In the genomic region with DNA sequence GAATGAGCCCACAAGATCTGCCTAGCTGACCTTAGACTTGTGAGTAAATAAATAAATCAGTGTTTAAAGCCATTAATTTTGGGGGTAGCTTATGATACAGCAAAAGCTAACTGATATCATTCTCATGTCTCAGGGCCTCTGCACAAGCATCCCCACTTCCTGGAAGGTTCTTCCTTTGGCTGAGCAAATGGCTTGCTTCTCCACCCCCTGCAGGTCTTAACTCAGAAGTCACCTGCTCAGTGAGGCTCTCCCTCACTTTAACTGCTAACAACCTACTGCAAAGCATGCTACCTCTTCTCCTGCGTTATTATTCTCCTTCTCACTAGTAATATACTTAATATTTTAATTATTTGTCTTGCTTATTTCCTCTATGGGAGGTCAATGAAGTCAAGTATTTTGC, we compare ENCODE assay signal across 22 cellular contexts.
"Had no signal": no experiment of that assay in that cellular context is flagged by ENCODE, and none has a peak within 500 bp of the region (broad histone marks: within the 10 kb centered on the region; RNA-seq: fewer than 3 reads in every experiment).

No MANE protein-coding gene starts in this region.

- H3K4me3 ChIP-seq: cardiac muscle cell had no signal

- H3K36me3 ChIP-seq: brain microvascular endothelial cell, cardiac muscle cell had no signal

- H3K9me3 Mint-ChIP-seq: activated CD4-positive, alpha-beta T cell treated with anti-CD3 and anti-CD28 coated beads, Interleukin-2, amount 10 ng/mL, durations not matched to agents 7 days and 5 days; activated naive CD4-positive, alpha-beta T cell treated with anti-CD3 and anti-CD28 coated beads, Interleukin-2, amount 50 U/mL, for 72 hours had no signal

- ATAC-seq: activated naive CD4-positive, alpha-beta T cell treated with anti-CD3 and anti-CD28 coated beads, Interleukin-2, amount 50 U/mL, for 72 hours; activated T-cell treated with anti-CD3 and anti-CD28 coated beads, Interleukin-2, amount 50 U/mL, for 4 hours; PC-3; T-helper 17 cell had no signal

- H3K27ac Mint-ChIP-seq: activated CD4-positive, alpha-beta memory T cell treated with anti-CD3 and anti-CD28 coated beads for 36 hours; activated CD4-positive, alpha-beta T cell treated with anti-CD3 and anti-CD28 coated beads, Interleukin-2, amount 10 ng/mL, durations not matched to agents 7 days and 5 days; activated naive CD4-positive, alpha-beta T cell treated with anti-CD3 and anti-CD28 coated beads, Interleukin-2, amount 50 U/mL, for 72 hours; T-helper 17 cell had no signal

- H3K4me1 Mint-ChIP-seq: activated CD4-positive, alpha-beta T cell treated with anti-CD3 and anti-CD28 coated beads, Interleukin-2, amount 10 ng/mL, durations not matched to agents 7 days and 5 days had no signal

- DNase-seq: activated CD4-positive, alpha-beta memory T cell treated with anti-CD3 and anti-CD28 coated beads for 36 hours; activated CD4-positive, alpha-beta T cell treated with anti-CD3 and anti-CD28 coated beads, Interleukin-2, amount 10 ng/mL, durations not matched to agents 7 days and 5 days; activated CD4-positive, CD25-positive, alpha-beta regulatory T cell; activated CD8-positive, alpha-beta memory T cell treated with anti-CD3 and anti-CD28 coated beads for 24 hours; activated effector memory CD4-positive, alpha-beta T cell treated with anti-CD3 and anti-CD28 coated beads, Interleukin-2, amount 50 U/mL, for 16 hours; activated naive CD4-positive, alpha-beta T cell treated with Interleukin-2 at 50 U/mL for 16 hours; activated T-cell treated with anti-CD3 and anti-CD28 coated beads, Interleukin-2, amount 50 U/mL, for 4 hours; brain microvascular endothelial cell; cerebellar nuclear complex; NCI-H1105 treated with DMSO at 0.1 percent for 48 hours; NCI-H146; NCI-H187 treated with DMSO at 0.1 percent for 48 hours; NCI-H2081 treated with DMSO at 0.1 percent for 48 hours; NCI-H446; NCI-H524; NCI-H748 treated with DMSO at 0.1 percent for 48 hours; PC-3; SHP77 treated with DMSO at 0.1 percent for 48 hours; T-helper 17 cell; T-helper 9 cell had no signal

- H3K4me3 Mint-ChIP-seq: activated CD4-positive, alpha-beta memory T cell treated with anti-CD3 and anti-CD28 coated beads for 36 hours; activated CD4-positive, alpha-beta T cell treated with anti-CD3 and anti-CD28 coated beads, Interleukin-2, amount 10 ng/mL, durations not matched to agents 7 days and 5 days; activated T-cell treated with anti-CD3 and anti-CD28 coated beads, Interleukin-2, amount 50 U/mL, for 4 hours; T-helper 17 cell had no signal

- H3K27me3 ChIP-seq: brain microvascular endothelial cell, cardiac muscle cell had no signal

- H3K27ac ChIP-seq: brain microvascular endothelial cell, cardiac muscle cell had no signal

- H3K27me3 Mint-ChIP-seq: activated CD4-positive, alpha-beta memory T cell treated with anti-CD3 and anti-CD28 coated beads for 36 hours; activated CD4-positive, alpha-beta T cell treated with anti-CD3 and anti-CD28 coated beads, Interleukin-2, amount 10 ng/mL, durations not matched to agents 7 days and 5 days; T-helper 17 cell had no signal
